2 cellular contexts compared by ENCODE assay signal in the genomic region with DNA sequence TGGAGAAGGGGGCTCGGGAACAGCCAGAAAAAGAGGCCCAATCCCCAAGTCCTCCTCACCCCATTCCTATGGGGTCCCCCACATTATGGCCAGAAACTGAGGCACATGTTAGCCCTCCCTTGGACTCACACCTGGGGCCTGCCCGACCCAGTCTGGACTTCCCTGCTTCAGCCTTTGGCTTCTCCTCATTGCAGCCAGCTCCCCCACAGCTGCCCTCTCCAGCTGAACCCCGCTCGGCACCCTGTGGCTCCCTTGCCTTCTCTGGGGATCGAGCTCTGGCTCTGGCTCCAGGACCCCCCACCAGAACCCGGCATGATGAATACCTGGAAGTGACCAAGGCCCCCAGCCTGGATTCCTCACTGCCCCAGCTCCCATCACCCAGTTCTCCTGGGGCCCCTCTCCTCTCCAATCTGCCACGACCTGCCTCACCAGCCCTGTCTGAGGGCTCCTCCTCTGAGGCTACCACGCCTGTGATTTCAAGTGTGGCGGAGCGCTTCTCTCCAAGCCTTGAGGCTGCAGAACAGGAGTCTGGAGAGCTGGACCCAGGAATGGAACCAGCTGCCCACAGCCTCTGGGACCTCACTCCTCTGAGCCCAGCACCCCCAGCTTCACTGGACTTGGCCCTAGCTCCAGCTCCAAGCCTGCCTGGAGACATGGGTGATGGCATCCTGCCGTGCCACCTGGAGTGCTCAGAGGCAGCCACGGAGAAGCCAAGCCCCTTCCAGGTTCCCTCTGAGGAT.
TF ChIP-seq lines count a peak whose summit lies in the region.

No MANE protein-coding gene starts in this region.

TF ChIP-seq in K562, 482 proteins besides CTCF, POLR2A, EP300 and RAD21 (continues in another document):
- TF ChIP-seq TOE1 (IDR thresholded peaks at IDR 0.05; ENCODE audit: borderline replicate concordance), result no peak
- TF ChIP-seq TOE1 (CRISPR knock-in tag; IDR thresholded peaks at IDR 0.05; ENCODE audit: borderline replicate concordance, low read depth), result no peak
- no peak for TF ChIP-seq CBFB (CRISPR knock-in tag; IDR thresholded peaks at IDR 0.05)
- peak; percentile 42; the same call in 1 of the 2 replicates for TF ChIP-seq RBFOX2 (IDR thresholded peaks at IDR 0.05; ENCODE audit: low read depth, low read length)
- TF ChIP-seq ZNF77 (CRISPR knock-in tag; IDR thresholded peaks at IDR 0.05), result no peak
- TF ChIP-seq, protein P1, sequence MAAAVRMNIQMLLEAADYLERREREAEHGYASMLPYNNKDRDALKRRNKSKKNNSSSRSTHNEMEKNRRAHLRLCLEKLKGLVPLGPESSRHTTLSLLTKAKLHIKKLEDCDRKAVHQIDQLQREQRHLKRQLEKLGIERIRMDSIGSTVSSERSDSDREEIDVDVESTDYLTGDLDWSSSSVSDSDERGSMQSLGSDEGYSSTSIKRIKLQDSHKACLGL (CRISPR knock-in tag; IDR thresholded peaks at IDR 0.05; ENCODE audit: borderline replicate concordance, poor library complexity, severe bottlenecking), result no peak
- no peak for TF ChIP-seq HDAC3 (IDR thresholded peaks at IDR 0.05; ENCODE audit: borderline replicate concordance, partially characterized antibody)
- TF ChIP-seq, protein P2, sequence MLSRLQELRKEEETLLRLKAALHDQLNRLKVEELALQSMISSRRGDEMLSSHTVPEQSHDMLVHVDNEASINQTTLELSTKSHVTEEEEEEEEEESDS (CRISPR knock-in tag; IDR thresholded peaks at IDR 0.05), result no peak
- TF ChIP-seq, protein P3, sequence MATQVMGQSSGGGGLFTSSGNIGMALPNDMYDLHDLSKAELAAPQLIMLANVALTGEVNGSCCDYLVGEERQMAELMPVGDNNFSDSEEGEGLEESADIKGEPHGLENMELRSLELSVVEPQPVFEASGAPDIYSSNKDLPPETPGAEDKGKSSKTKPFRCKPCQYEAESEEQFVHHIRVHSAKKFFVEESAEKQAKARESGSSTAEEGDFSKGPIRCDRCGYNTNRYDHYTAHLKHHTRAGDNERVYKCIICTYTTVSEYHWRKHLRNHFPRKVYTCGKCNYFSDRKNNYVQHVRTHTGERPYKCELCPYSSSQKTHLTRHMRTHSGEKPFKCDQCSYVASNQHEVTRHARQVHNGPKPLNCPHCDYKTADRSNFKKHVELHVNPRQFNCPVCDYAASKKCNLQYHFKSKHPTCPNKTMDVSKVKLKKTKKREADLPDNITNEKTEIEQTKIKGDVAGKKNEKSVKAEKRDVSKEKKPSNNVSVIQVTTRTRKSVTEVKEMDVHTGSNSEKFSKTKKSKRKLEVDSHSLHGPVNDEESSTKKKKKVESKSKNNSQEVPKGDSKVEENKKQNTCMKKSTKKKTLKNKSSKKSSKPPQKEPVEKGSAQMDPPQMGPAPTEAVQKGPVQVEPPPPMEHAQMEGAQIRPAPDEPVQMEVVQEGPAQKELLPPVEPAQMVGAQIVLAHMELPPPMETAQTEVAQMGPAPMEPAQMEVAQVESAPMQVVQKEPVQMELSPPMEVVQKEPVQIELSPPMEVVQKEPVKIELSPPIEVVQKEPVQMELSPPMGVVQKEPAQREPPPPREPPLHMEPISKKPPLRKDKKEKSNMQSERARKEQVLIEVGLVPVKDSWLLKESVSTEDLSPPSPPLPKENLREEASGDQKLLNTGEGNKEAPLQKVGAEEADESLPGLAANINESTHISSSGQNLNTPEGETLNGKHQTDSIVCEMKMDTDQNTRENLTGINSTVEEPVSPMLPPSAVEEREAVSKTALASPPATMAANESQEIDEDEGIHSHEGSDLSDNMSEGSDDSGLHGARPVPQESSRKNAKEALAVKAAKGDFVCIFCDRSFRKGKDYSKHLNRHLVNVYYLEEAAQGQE (CRISPR knock-in tag; IDR thresholded peaks at IDR 0.05; ENCODE audit: low read depth), result no peak
- TF ChIP-seq ZNF780A (CRISPR knock-in tag; IDR thresholded peaks at IDR 0.05), result no peak
- peak; percentile 61 for TF ChIP-seq POLR2G (IDR thresholded peaks at IDR 0.05; ENCODE audit: low read depth, low read length)
- TF ChIP-seq, protein P4, sequence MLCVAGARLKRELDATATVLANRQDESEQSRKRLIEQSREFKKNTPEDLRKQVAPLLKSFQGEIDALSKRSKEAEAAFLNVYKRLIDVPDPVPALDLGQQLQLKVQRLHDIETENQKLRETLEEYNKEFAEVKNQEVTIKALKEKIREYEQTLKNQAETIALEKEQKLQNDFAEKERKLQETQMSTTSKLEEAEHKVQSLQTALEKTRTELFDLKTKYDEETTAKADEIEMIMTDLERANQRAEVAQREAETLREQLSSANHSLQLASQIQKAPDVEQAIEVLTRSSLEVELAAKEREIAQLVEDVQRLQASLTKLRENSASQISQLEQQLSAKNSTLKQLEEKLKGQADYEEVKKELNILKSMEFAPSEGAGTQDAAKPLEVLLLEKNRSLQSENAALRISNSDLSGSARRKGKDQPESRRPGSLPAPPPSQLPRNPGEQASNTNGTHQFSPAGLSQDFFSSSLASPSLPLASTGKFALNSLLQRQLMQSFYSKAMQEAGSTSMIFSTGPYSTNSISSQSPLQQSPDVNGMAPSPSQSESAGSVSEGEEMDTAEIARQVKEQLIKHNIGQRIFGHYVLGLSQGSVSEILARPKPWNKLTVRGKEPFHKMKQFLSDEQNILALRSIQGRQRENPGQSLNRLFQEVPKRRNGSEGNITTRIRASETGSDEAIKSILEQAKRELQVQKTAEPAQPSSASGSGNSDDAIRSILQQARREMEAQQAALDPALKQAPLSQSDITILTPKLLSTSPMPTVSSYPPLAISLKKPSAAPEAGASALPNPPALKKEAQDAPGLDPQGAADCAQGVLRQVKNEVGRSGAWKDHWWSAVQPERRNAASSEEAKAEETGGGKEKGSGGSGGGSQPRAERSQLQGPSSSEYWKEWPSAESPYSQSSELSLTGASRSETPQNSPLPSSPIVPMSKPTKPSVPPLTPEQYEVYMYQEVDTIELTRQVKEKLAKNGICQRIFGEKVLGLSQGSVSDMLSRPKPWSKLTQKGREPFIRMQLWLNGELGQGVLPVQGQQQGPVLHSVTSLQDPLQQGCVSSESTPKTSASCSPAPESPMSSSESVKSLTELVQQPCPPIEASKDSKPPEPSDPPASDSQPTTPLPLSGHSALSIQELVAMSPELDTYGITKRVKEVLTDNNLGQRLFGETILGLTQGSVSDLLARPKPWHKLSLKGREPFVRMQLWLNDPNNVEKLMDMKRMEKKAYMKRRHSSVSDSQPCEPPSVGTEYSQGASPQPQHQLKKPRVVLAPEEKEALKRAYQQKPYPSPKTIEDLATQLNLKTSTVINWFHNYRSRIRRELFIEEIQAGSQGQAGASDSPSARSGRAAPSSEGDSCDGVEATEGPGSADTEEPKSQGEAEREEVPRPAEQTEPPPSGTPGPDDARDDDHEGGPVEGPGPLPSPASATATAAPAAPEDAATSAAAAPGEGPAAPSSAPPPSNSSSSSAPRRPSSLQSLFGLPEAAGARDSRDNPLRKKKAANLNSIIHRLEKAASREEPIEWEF (CRISPR knock-in tag; IDR thresholded peaks at IDR 0.05), result no peak

TF ChIP-seq in WTC11, 78 proteins besides CTCF, POLR2A, EP300 and RAD21:
- TF ChIP-seq, protein P5, sequence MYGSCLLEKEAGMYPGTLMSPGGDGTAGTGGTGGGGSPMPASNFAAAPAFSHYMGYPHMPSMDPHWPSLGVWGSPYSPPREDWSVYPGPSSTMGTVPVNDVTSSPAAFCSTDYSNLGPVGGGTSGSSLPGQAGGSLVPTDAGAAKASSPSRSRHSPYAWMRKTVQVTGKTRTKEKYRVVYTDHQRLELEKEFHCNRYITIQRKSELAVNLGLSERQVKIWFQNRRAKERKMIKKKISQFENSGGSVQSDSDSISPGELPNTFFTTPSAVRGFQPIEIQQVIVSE (CRISPR knock-in tag; IDR thresholded peaks at IDR 0.05; ENCODE audit: borderline replicate concordance), result no peak
- TF ChIP-seq RORB (CRISPR knock-in tag; IDR thresholded peaks at IDR 0.05), result no peak
- no peak for TF ChIP-seq ZNF219 (CRISPR knock-in tag; IDR thresholded peaks at IDR 0.05; ENCODE audit: borderline replicate concordance)
- TF ChIP-seq, protein P6, sequence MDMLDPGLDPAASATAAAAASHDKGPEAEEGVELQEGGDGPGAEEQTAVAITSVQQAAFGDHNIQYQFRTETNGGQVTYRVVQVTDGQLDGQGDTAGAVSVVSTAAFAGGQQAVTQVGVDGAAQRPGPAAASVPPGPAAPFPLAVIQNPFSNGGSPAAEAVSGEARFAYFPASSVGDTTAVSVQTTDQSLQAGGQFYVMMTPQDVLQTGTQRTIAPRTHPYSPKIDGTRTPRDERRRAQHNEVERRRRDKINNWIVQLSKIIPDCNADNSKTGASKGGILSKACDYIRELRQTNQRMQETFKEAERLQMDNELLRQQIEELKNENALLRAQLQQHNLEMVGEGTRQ (CRISPR knock-in tag; IDR thresholded peaks at IDR 0.05), result no peak
- no peak for TF ChIP-seq SMAD3 (CRISPR knock-in tag; IDR thresholded peaks at IDR 0.05; ENCODE audit: borderline replicate concordance)
- no peak for TF ChIP-seq ZNF416 (CRISPR knock-in tag; IDR thresholded peaks at IDR 0.05)
- TF ChIP-seq, protein P7, sequence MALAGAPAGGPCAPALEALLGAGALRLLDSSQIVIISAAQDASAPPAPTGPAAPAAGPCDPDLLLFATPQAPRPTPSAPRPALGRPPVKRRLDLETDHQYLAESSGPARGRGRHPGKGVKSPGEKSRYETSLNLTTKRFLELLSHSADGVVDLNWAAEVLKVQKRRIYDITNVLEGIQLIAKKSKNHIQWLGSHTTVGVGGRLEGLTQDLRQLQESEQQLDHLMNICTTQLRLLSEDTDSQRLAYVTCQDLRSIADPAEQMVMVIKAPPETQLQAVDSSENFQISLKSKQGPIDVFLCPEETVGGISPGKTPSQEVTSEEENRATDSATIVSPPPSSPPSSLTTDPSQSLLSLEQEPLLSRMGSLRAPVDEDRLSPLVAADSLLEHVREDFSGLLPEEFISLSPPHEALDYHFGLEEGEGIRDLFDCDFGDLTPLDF (CRISPR knock-in tag; IDR thresholded peaks at IDR 0.05), result no peak
- no peak for TF ChIP-seq MXD4 (CRISPR knock-in tag; IDR thresholded peaks at IDR 0.05; ENCODE audit: borderline replicate concordance)
- no peak for TF ChIP-seq KAT7 (CRISPR knock-in tag; IDR thresholded peaks at IDR 0.05; ENCODE audit: borderline replicate concordance)
